Comparison of ENCODE assay signal across 16 cellular contexts in the genomic region with DNA sequence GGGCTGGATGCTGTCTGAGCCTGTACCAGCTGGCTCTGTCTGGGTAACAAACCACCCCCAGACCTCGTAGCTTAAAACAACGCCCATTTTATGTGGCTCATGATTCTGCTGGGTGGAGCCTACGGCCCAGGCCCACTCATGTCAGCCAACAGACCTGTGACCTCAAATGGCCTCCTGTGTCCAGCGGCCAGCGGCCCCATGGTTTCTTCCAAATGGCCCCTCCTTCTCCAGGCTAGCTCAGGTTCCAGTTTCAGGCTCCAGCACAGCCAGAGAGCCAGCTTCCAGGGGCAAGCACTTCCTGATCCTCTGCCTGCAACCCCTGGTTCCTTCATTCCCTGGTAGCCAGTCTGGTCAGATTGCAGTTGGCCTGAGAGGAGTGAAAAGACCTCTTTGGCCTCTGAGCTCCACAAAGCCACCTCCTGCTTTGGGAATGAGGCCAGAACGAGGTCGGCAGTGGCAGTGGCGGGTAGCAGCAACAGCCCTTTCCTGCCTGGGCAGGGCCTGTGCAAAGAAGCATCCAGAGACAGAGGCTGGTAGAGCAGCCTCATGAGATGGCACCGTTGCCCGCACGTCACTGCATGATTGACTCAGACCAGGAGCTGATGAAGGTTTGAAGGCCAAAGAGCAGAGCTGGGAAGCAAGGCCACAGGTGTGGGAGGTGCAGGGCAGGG. TPM values are rescaled to one million over a fixed set of nuclear protein-coding genes. Genes with fewer than 3 reads are reported as not detected.
A peak's percentile ranks its signal among the peaks of the same experiment; 100 is the strongest.
DNase-seq lines count a peak whose midpoint lies in the region; ATAC-seq and TF ChIP-seq lines count a peak whose summit lies in the region.
"Had no signal": no experiment of that assay in that cellular context is flagged by ENCODE, and none has a peak within 500 bp of the region (broad histone marks: within the 10 kb centered on the region; RNA-seq: fewer than 3 reads in every experiment).

No MANE protein-coding gene starts in this region.

- no peak overlapping the region; the same call in 1 of the 2 replicates for H3K9ac ChIP-seq in PC-3 (ENCODE audit: low read length)

- no peaks in the 10 kb centered on the region for H3K9me3 Mint-ChIP-seq in CD4-positive, alpha-beta memory T cell

- 57 to 89% (median 70%) methylated on average over 7 to 11 of the region's 11 CpGs for WGBS in spleen, 5 donors

- H3K27me3 ChIP-seq in PC-3 (ENCODE audit: low read length) (no peaks in the 10 kb centered on the region), left lung (no peaks in the 10 kb centered on the region), spleen (replicated peaks in 1 of 7) (peaks cover 0 to 4% (median 0%) of the 10 kb centered on the region in 7 donors)
- H3K27me3 ChIP-seq in CD4-positive, alpha-beta memory T cell (ENCODE audit: insufficient read depth, low read length) = no peaks in the 10 kb centered on the region
- H3K27me3 ChIP-seq: thyroid gland had no signal

- H3K4me3 ChIP-seq in PC-3 (ENCODE audit: low read length) (no peak overlapping the region), left lung (no peak overlapping the region), spleen (no peak overlapping the region)
- H3K4me3 ChIP-seq in CD4-positive, alpha-beta memory T cell (ENCODE audit: low read length in 2 of 2) = no peak overlapping the region
- H3K4me3 ChIP-seq: thyroid gland had no signal

- TF ChIP-seq CTCF in PC-3 (conservative IDR thresholded peaks at IDR 0.05; ENCODE audit: low read depth, low read length) = no peak
- no peak for TF ChIP-seq CTCF in left lung (IDR thresholded peaks at IDR 0.05)
- TF ChIP-seq CTCF in spleen (IDR thresholded peaks at IDR 0.05 in 8 of 11, conservative IDR thresholded peaks at IDR 0.05 in 3 of 11) = no peak

- POLR2A ChIA-PET in PC-3 (lab: Charles Lee; ENCODE audit: unreplicated experiment) = no interaction called here
- POLR2A ChIA-PET in CD4-positive, alpha-beta memory T cell (lab: Charles Lee; ENCODE audit: partially characterized antibody) = no interaction called here

- no peak for ATAC-seq in PC-3
- ATAC-seq in esophagus mucosa = peak; percentile 41
- peak; percentile 13 for ATAC-seq in left lung
- no peak for ATAC-seq in GM21381 (IDR thresholded peaks at IDR 0.05; ENCODE audit: unreplicated experiment)

- no peak overlapping the region for H2AFZ ChIP-seq in PC-3 (ENCODE audit: low read length)

- H3K36me3 Mint-ChIP-seq in CD4-positive, alpha-beta memory T cell = peaks cover 0 to 1% of the 10 kb centered on the region in 2 donors

- peaks cover 0 to 7% (median 0%) of the 10 kb centered on the region in 4 donors for H3K4me1 Mint-ChIP-seq in CD4-positive, alpha-beta memory T cell
- H3K4me1 Mint-ChIP-seq: CD4-positive, CD25-positive, alpha-beta regulatory T cell had no signal

- CTCF ChIA-PET in PC-3 (lab: Charles Lee) = interaction anchor here (0.6 kb wide), 2 partner anchors 216 to 244 kb away, joined by 3 read pairs; no protein-coding TSS in a partner anchor
- CTCF ChIA-PET in CD4-positive, alpha-beta memory T cell (lab: Charles Lee; ENCODE audit: partially characterized antibody) = interaction anchor here (1.3 kb wide), 1 partner anchor 439 kb away, joined by 3 read pairs; no protein-coding TSS in a partner anchor

- DNase-seq in PC-3 = no peak
- peak; percentile 40 to 63 for DNase-seq in left lung
- DNase-seq in spleen = peak; percentile 77
- no peak for DNase-seq in ACHN
- DNase-seq in SHP77 (lab: John Stamatoyannopoulos, UW) = no peak
- no peak for DNase-seq in CD4-positive, alpha-beta memory T cell
- DNase-seq: activated CD4-positive, alpha-beta T cell treated with anti-CD3 and anti-CD28 coated beads for 4 hours; activated T-cell treated with anti-CD3 and anti-CD28 coated beads, Interleukin-2, amount 50 U/mL, for 48 hours; CD4-positive, CD25-positive, alpha-beta regulatory T cell; NCI-H187 treated with DMSO at 0.1 percent for 48 hours; NCI-H82; SIG-M5; T1000 had no signal

- no peaks in the 10 kb centered on the region for H3K79me2 ChIP-seq in PC-3 (ENCODE audit: low read length)

- H3F3A ChIP-seq in PC-3 (ENCODE audit: low read length, unreplicated experiment) = no peaks in the 10 kb centered on the region

- no peak overlapping the region for H3K4me3 Mint-ChIP-seq in CD4-positive, alpha-beta memory T cell
- H3K4me3 Mint-ChIP-seq: CD4-positive, CD25-positive, alpha-beta regulatory T cell had no signal

- no TSS peak for BruUV-seq in PC-3 (replicated peaks; lab: Mats Ljungman, UMichigan)

- H3K36me3 ChIP-seq in PC-3 (ENCODE audit: low read depth, low read length) (no peaks in the 10 kb centered on the region), left lung (no peaks in the 10 kb centered on the region), spleen (peaks cover 0 to 11% (median 0%) of the 10 kb centered on the region in 6 donors)
- H3K36me3 ChIP-seq in CD4-positive, alpha-beta memory T cell (ENCODE audit: insufficient read depth, low read length) = no peaks in the 10 kb centered on the region
- H3K36me3 ChIP-seq: thyroid gland had no signal

- H3K9me3 ChIP-seq in PC-3 (ENCODE audit: low read length) (no peaks in the 10 kb centered on the region), left lung (no peaks in the 10 kb centered on the region), spleen (no peaks in the 10 kb centered on the region)
- no peaks in the 10 kb centered on the region for H3K9me3 ChIP-seq in CD4-positive, alpha-beta memory T cell (ENCODE audit: control insufficient read depth in 1 of 2, low read length in 2 of 2)
- H3K9me3 ChIP-seq: thyroid gland had no signal

- TF ChIP-seq POLR2A in spleen (IDR thresholded peaks at IDR 0.05) = no peak

- in situ Hi-C loops in ACHN (cut with HindIII; ENCODE audit: low pct_ligation_motif_present, low pct_unique_long_range_greater_than_20kb, low sequenced_read_pairs) = no loop called here

- H3K9me2 ChIP-seq in PC-3 (replicated peaks; ENCODE audit: low read length) = no peaks in the 10 kb centered on the region

- H3K4me2 ChIP-seq in PC-3 (ENCODE audit: low read length) = peak overlapping the region; percentile 26; the same call in 1 of the 2 replicates

- no peak overlapping the region for H3K27ac Mint-ChIP-seq in CD4-positive, alpha-beta memory T cell
- H3K27ac Mint-ChIP-seq: CD4-positive, CD25-positive, alpha-beta regulatory T cell had no signal

- peaks cover 0 to 1% of the 10 kb centered on the region in 2 donors for H3K27me3 Mint-ChIP-seq in CD4-positive, alpha-beta memory T cell
- H3K27me3 Mint-ChIP-seq: CD4-positive, CD25-positive, alpha-beta regulatory T cell had no signal

- H4K20me1 ChIP-seq in PC-3 (ENCODE audit: low read length) = no peaks in the 10 kb centered on the region

- intact Hi-C loops in PC-3 (cut with micrococcal nuclease) (loop anchor here (2.0 to 10.0 kb wide), 3 partner anchors 35 to 209 kb away; no protein-coding TSS in a partner anchor), left lung (cut with DNase I) (no loop called here), spleen (cut with DNase I; ENCODE audit: low total_unique reads) (no loop called here)
- intact Hi-C loops in CD4-positive, alpha-beta memory T cell (cut with micrococcal nuclease) = no loop called here

- H3K4me1 ChIP-seq in PC-3 (ENCODE audit: insufficient read depth, low read length) = peaks cover 38% of the 10 kb centered on the region
- H3K4me1 ChIP-seq in left lung = peaks cover 7 to 15% of the 10 kb centered on the region in 2 donors
- H3K4me1 ChIP-seq in spleen = peaks cover 10 to 37% (median 26%) of the 10 kb centered on the region in 6 donors
- H3K4me1 ChIP-seq in CD4-positive, alpha-beta memory T cell (ENCODE audit: insufficient read depth, low read length) = no peaks in the 10 kb centered on the region

- peak overlapping the region; percentile 52 for H3K27ac ChIP-seq in PC-3 (ENCODE audit: low read length)
- no peak overlapping the region for H3K27ac ChIP-seq in left lung
- peak overlapping the region in 5 of 8 donors; percentile 48 to 74 (median 66) for H3K27ac ChIP-seq in spleen
- no peak overlapping the region for H3K27ac ChIP-seq in CD4-positive, alpha-beta memory T cell (ENCODE audit: low read depth, low read length)
- H3K27ac ChIP-seq: thyroid gland had no signal

RNA-seq across cellular contexts. Expression of a gene that starts 21.0 kb away (rescaled TPM):
- 30.0 and 38.0 TPM in 2 replicates for total RNA-seq in PC-3 (2014; rRNA removed)
- total RNA-seq in esophagus mucosa = 15.9 TPM
- 10 to 100 TPM; 48.8 to 64.6 TPM for total RNA-seq in left lung
- total RNA-seq in spleen = 10 to 100 TPM; 27.8 to 47.6 (median 41.4) TPM
- 10 to 100 TPM in 1 of 3 donors, 1 to 10 TPM in 2; 3.7 to 11.9 (median 3.8) TPM for polyA plus RNA-seq in spleen
- 10 to 100 TPM; 18.9 to 21.3 TPM for total RNA-seq in CD4-positive, alpha-beta memory T cell
- 1 to 10 TPM in 1 of 2 donors, under 1 TPM in 1; 0.34 to 1.4 TPM for polyA plus RNA-seq in CD4-positive, alpha-beta memory T cell

Comparison
In these comparisons a context has a peak if more than half of its experiments do, and no peak if none do; other contexts are left out.
1. ATAC-seq: peak in esophagus mucosa (single experiment) and left lung (single experiment); none in PC-3 (single experiment) and GM21381 (single experiment).
2. DNase-seq: peak in left lung (2 of 2) and spleen (single experiment); none in PC-3 (single experiment), ACHN (single experiment), SHP77 (0 of 2) and CD4-positive, alpha-beta memory T cell (0 of 5).
3. H3K27ac ChIP-seq: peak in PC-3 (single experiment) and spleen (5 of 8); none in left lung (0 of 2) and CD4-positive, alpha-beta memory T cell (single experiment).